35 cellular contexts compared by ENCODE assay signal in the genomic region with DNA sequence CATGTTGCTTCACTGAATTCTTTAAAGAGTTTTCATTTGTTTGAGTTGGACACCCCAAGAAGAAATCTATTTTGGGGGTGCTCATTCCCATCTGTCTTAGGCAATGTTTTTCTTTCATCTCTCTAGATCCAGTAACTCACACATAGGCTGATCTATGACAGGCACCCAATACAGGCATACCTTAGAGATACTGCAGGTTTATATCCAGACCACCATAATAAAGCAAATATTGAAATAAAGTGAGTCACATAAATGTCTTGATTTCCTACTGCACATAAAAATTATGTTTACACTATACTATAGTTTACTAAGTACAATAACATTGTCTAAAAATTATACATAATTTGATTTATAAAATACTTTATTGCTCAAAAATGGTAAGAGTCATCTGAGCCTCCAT.
"Had no signal": no experiment of that assay in that cellular context is flagged by ENCODE, and none has a peak within 500 bp of the region (broad histone marks: within the 10 kb centered on the region; RNA-seq: fewer than 3 reads in every experiment).

No MANE protein-coding gene starts in this region.

- H3K27ac ChIP-seq: KMS-11 had no signal

- DNase-seq: Karpas-422, Kasumi-1, KG1, MG63, MM.1S, MV-4-11, NCI-H1048, NCI-H1092, NCI-H1092 treated with DMSO at 0.1 percent for 48 hours, NCI-H1105, NCI-H1105 treated with DMSO at 0.1 percent for 48 hours, NCI-H1417, NCI-H1417 treated with DMSO at 0.1 percent for 48 hours, NCI-H1436, NCI-H1436 treated with DMSO at 0.1 percent for 48 hours, NCI-H146, NCI-H1694, NCI-H1694 treated with DMSO at 0.1 percent for 48 hours, NCI-H187, NCI-H187 treated with DMSO at 0.1 percent for 48 hours, NCI-H1930, NCI-H2029, NCI-H2029 treated with DMSO at 0.1 percent for 48 hours, NCI-H2081, NCI-H2081 treated with DMSO at 0.1 percent for 48 hours, NCI-H2107, NCI-H2171, NCI-H2171 treated with DMSO at 0.1 percent for 48 hours, NCI-H2227 treated with DMSO at 0.1 percent for 48 hours, NCI-H226, NCI-H345, NCI-H446, NCI-H446 treated with DMSO at 0.1 percent for 48 hours, NCI-H510A had no signal

- H3K9me3 ChIP-seq: MG63 had no signal

- H3K4me3 ChIP-seq: MG63 had no signal

- H3K4me2 ChIP-seq: KMS-11 had no signal

- H3K9ac ChIP-seq: KMS-11 had no signal

- H3K36me3 ChIP-seq: MG63 had no signal
